Comparison of ENCODE assay signal across 16 cellular contexts in genomic region chr10:34624323-34625153, GRCh38.
DNase-seq lines count a peak whose midpoint lies in the region; ATAC-seq and TF ChIP-seq lines count a peak whose summit lies in the region.
"Had no signal": no experiment of that assay in that cellular context is flagged by ENCODE, and none has a peak within 500 bp of the region (broad histone marks: within the 10 kb centered on the region; RNA-seq: fewer than 3 reads in every experiment).

No MANE protein-coding gene starts in this region.

- H2AFZ ChIP-seq in DND-41 (ENCODE audit: low read depth, low read length), result no peak overlapping the region

- H3K36me3 ChIP-seq in DND-41 (ENCODE audit: insufficient read depth, low read length) (no peaks in the 10 kb centered on the region), mesendoderm (ENCODE audit: control insufficient read depth, insufficient read depth, low read length) (no peaks in the 10 kb centered on the region)

- H3K9me3 Mint-ChIP-seq in WTC11, result no peaks in the 10 kb centered on the region
- no peaks in the 10 kb centered on the region for H3K9me3 Mint-ChIP-seq in stimulated activated memory B cell treated with anti-CD40 and anti-IgM and Interleukin-4, amounts not matched to agents 10 μg/mL and 1 μg/mL and 100 μg/mL, for 72 hours
- H3K9me3 Mint-ChIP-seq: CD4-positive, alpha-beta memory T cell had no signal

- H3K4me1 ChIP-seq in DND-41 (ENCODE audit: insufficient read depth, low read length) (no peaks in the 10 kb centered on the region), mesendoderm (ENCODE audit: control insufficient read depth, low read depth, low read length) (peaks cover 15% of the 10 kb centered on the region)

- peaks cover 43% of the 10 kb centered on the region; the same call in 1 of the 2 replicates for H4K20me1 ChIP-seq in DND-41 (ENCODE audit: insufficient read depth, low read length)

- no peak overlapping the region for H3K18ac ChIP-seq in mesendoderm (ENCODE audit: low read length)

- ATAC-seq in DND-41 (ENCODE audit: insufficient read depth, low read depth) (0 out of 3 replicates have a peak, but pooled peaks have one; percentile 27), WTC11 (no peak)
- peak; percentile 25 for ATAC-seq in stimulated activated memory B cell treated with anti-CD40 and anti-IgM and Interleukin-4, amounts not matched to agents 10 μg/mL and 1 μg/mL and 100 μg/mL, for 72 hours
- ATAC-seq: SK-N-SH treated with all-trans-retinoic acid at 6 μM for 48 hours had no signal

- H3K9me3 ChIP-seq in DND-41 (ENCODE audit: insufficient read depth, low read length, severe bottlenecking), result no peaks in the 10 kb centered on the region

- H3K27ac ChIP-seq in DND-41 (ENCODE audit: low read length), result no peak overlapping the region
- H3K27ac ChIP-seq in mesendoderm (ENCODE audit: low read depth, low read length), result no peak overlapping the region

- peaks cover 41% of the 10 kb centered on the region for H3K4me1 Mint-ChIP-seq in WTC11
- no peaks in the 10 kb centered on the region for H3K4me1 Mint-ChIP-seq in stimulated activated memory B cell treated with anti-CD40 and anti-IgM and Interleukin-4, amounts not matched to agents 10 μg/mL and 1 μg/mL and 100 μg/mL, for 72 hours
- H3K4me1 Mint-ChIP-seq: B cell; CD4-positive, alpha-beta memory T cell had no signal

- DNase-seq in DND-41 (no peak), WTC11 (ENCODE audit: low spot score) (no peak), mesendoderm (no peak), COLO829 (ENCODE audit: low spot score) (no peak), NCI-H1048 (lab: John Stamatoyannopoulos, UW) (no peak), NCI-H446 (lab: John Stamatoyannopoulos, UW) (no peak)
- DNase-seq: CD4-positive, alpha-beta memory T cell; DMS79 treated with DMSO at 0.1 percent for 48 hours; Karpas-422; MM.1S; NCI-H1105; NCI-H187; NCI-H69 had no signal

- no peak overlapping the region for H3K23ac ChIP-seq in mesendoderm (ENCODE audit: low read length)

- no peak overlapping the region for H2BK15ac ChIP-seq in mesendoderm (replicated peaks; ENCODE audit: low read depth)

- peak overlapping the region; percentile 64; the same call in 1 of the 2 replicates for H3K27ac Mint-ChIP-seq in WTC11
- no peak overlapping the region for H3K27ac Mint-ChIP-seq in stimulated activated memory B cell treated with anti-CD40 and anti-IgM and Interleukin-4, amounts not matched to agents 10 μg/mL and 1 μg/mL and 100 μg/mL, for 72 hours
- H3K27ac Mint-ChIP-seq: B cell; CD4-positive, alpha-beta memory T cell had no signal

- no peaks in the 10 kb centered on the region for H3K27me3 Mint-ChIP-seq in WTC11 (ENCODE audit: low read depth)
- H3K27me3 Mint-ChIP-seq in stimulated activated memory B cell treated with anti-CD40 and anti-IgM and Interleukin-4, amounts not matched to agents 10 μg/mL and 1 μg/mL and 100 μg/mL, for 72 hours, result peaks cover 8% of the 10 kb centered on the region
- H3K27me3 Mint-ChIP-seq: B cell had no signal

- H2BK120ac ChIP-seq in mesendoderm (ENCODE audit: low read depth, low read length), result no peak overlapping the region

- peak overlapping the region; percentile 6 for H3K4ac ChIP-seq in mesendoderm (ENCODE audit: low read depth, low read length)

- no peak for TF ChIP-seq CTCF in DND-41 (IDR thresholded peaks at IDR 0.05; ENCODE audit: borderline replicate concordance, extremely low read depth, low read length, poor library complexity, severe bottlenecking)
- TF ChIP-seq CTCF in WTC11 (IDR thresholded peaks at IDR 0.05), result no peak

- H4K5ac ChIP-seq in mesendoderm (ENCODE audit: low read length), result no peak overlapping the region

- peak overlapping the region; percentile 50 for H3K56ac ChIP-seq in mesendoderm (ENCODE audit: low read length)

- no peak overlapping the region for H3K4me3 Mint-ChIP-seq in WTC11
- no peak overlapping the region for H3K4me3 Mint-ChIP-seq in stimulated activated memory B cell treated with anti-CD40 and anti-IgM and Interleukin-4, amounts not matched to agents 10 μg/mL and 1 μg/mL and 100 μg/mL, for 72 hours
- H3K4me3 Mint-ChIP-seq: B cell; CD4-positive, alpha-beta memory T cell had no signal

- H2BK5ac ChIP-seq in mesendoderm (ENCODE audit: low read length), result peak overlapping the region; percentile 5

- H3K4me3 ChIP-seq in DND-41 (ENCODE audit: low read depth in 1 of 2, low read length in 2 of 2) (no peak overlapping the region), mesendoderm (ENCODE audit: low read length) (no peak overlapping the region)

- H3K9ac ChIP-seq in DND-41 (ENCODE audit: low read depth, low read length) (no peak overlapping the region), mesendoderm (ENCODE audit: low read length) (no peak overlapping the region)

- H2AK5ac ChIP-seq in mesendoderm (ENCODE audit: low read length), result peak overlapping the region; percentile 47

- H3K79me2 ChIP-seq in DND-41 (ENCODE audit: insufficient read depth, low read length) (peaks cover 46% of the 10 kb centered on the region), mesendoderm (ENCODE audit: control insufficient read depth, insufficient read depth, low read length) (peaks cover 16% of the 10 kb centered on the region)

- no peaks in the 10 kb centered on the region for H3K36me3 Mint-ChIP-seq in WTC11
- no peaks in the 10 kb centered on the region for H3K36me3 Mint-ChIP-seq in stimulated activated memory B cell treated with anti-CD40 and anti-IgM and Interleukin-4, amounts not matched to agents 10 μg/mL and 1 μg/mL and 100 μg/mL, for 72 hours
- H3K36me3 Mint-ChIP-seq: CD4-positive, alpha-beta memory T cell had no signal

- CTCF ChIA-PET in WTC11 (lab: Charles Lee), result interaction anchor here (1.6 kb wide), 1 partner anchor 13 kb away, joined by 8 read pairs; no protein-coding TSS in a partner anchor

- H3K27me3 ChIP-seq in DND-41 (ENCODE audit: insufficient read depth, low read length, poor library complexity), result no peaks in the 10 kb centered on the region
- no peaks in the 10 kb centered on the region for H3K27me3 ChIP-seq in mesendoderm (ENCODE audit: insufficient read depth, low read length, poor library complexity)

- POLR2A ChIA-PET in WTC11 (lab: Charles Lee), result no interaction called here

- no peak overlapping the region for H4K8ac ChIP-seq in mesendoderm (ENCODE audit: low read depth, low read length)

- WGBS in mesendoderm (ENCODE audit: extremely low coverage, insufficient coverage, low lambda C conversion rate), result no CpG with 5 or more reads among the region's 12 CpGs

- no peak overlapping the region for H3K4me2 ChIP-seq in DND-41 (ENCODE audit: insufficient read depth, low read length)
- H3K4me2 ChIP-seq in mesendoderm (ENCODE audit: low read length), result no peak overlapping the region

- H3K79me1 ChIP-seq in mesendoderm (ENCODE audit: low read length), result peaks cover 24% of the 10 kb centered on the region

TF ChIP-seq in WTC11, 78 proteins besides CTCF, POLR2A, EP300 and RAD21 (continues in another document):
- TF ChIP-seq NR1H2 (CRISPR knock-in tag; IDR thresholded peaks at IDR 0.05) (no peak), CDX4 (CRISPR knock-in tag; IDR thresholded peaks at IDR 0.05; ENCODE audit: borderline replicate concordance) (no peak), AR (CRISPR knock-in tag; IDR thresholded peaks at IDR 0.05) (no peak), SMAD4 (CRISPR knock-in tag; IDR thresholded peaks at IDR 0.05) (no peak), GRHL2 (CRISPR knock-in tag; IDR thresholded peaks at IDR 0.05; ENCODE audit: insufficient replicate concordance, severe bottlenecking) (no peak), STAT6 (CRISPR knock-in tag; conservative IDR thresholded peaks at IDR 0.05; ENCODE audit: low read depth) (no peak)
